Comparison of ENCODE assay signal across 39 cellular contexts in the genomic region with DNA sequence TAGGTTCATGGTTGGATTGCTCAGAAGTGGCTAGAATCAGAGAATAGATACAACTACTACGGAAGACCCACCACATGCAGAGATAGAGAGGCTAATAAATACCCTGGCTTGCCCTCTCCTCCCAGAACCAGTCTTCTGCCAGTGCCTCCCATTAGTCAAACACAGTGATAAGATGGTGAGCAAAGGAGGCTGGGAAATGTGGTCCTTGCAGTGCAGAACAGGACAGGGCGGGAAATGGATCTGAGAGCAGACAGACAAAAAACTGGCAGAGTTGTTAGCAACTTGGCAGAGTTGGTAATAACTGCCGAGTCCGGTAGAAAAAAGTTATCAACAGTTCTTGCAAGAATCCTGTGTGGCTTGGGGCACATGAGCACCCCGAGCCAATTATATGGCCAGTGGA. TPM values are rescaled to one million over a fixed set of nuclear protein-coding genes. Genes with fewer than 3 reads are reported as not detected.
"Had no signal": no experiment of that assay in that cellular context is flagged by ENCODE, and none has a peak within 500 bp of the region (broad histone marks: within the 10 kb centered on the region; RNA-seq: fewer than 3 reads in every experiment).

No MANE protein-coding gene starts in this region.

- H3K27me3 ChIP-seq: body of pancreas, colonic mucosa had no signal

- ATAC-seq: activated CD4-positive, alpha-beta T cell treated with anti-CD3 and anti-CD28 coated beads for 36 hours; activated CD8-positive, alpha-beta memory T cell treated with anti-CD3 and anti-CD28 coated beads, Interleukin-2, amount 10 ng/mL, durations not matched to agents 7 days and 5 days; activated CD8-positive, alpha-beta T cell treated with anti-CD3 and anti-CD28 coated beads, Interleukin-2, amount 10 ng/mL, durations not matched to agents 7 days and 5 days; activated naive CD8-positive, alpha-beta T cell treated with anti-CD3 and anti-CD28 coated beads, Interleukin-2, amount 50 U/mL, for 24 hours; body of pancreas; gastroesophageal sphincter; heart right ventricle; T-helper 17 cell had no signal

- H3K9me3 Mint-ChIP-seq: activated CD4-positive, alpha-beta memory T cell treated with anti-CD3 and anti-CD28 coated beads for 36 hours; activated naive CD4-positive, alpha-beta T cell treated with anti-CD3 and anti-CD28 coated beads for 36 hours; activated naive CD4-positive, alpha-beta T cell treated with anti-CD3 and anti-CD28 coated beads, Interleukin-2, amount 50 U/mL, for 24 hours; activated naive CD8-positive, alpha-beta T cell treated with anti-CD3 and anti-CD28 coated beads, Interleukin-2, amount 50 U/mL, for 24 hours; activated T-helper 1 cell treated with anti-CD3 and anti-CD28 coated beads, Interleukin-12 subunit alpha, Interleukin-12 subunit beta, Interleukin-2, Interleukin-4 antibody, amounts not matched to agents 30 ng/mL and 10 ng/mL and 1 ng/mL, durations not matched to agents 14 hours and 24 hours and 36 hours; T-helper 2 cell treated with Interferon-gamma antibody and Interleukin-4, amounts not matched to agents 5 μg/mL and 100 μg/mL, for 36 hours had no signal

- H3K4me3 Mint-ChIP-seq: activated CD4-positive, alpha-beta memory T cell treated with anti-CD3 and anti-CD28 coated beads for 36 hours; activated CD4-positive, alpha-beta T cell treated with anti-CD3 and anti-CD28 coated beads for 36 hours; activated CD4-positive, alpha-beta T cell treated with anti-CD3 and anti-CD28 coated beads, Interleukin-2, amount 10 ng/mL, durations not matched to agents 24 days and 14 days; activated CD8-positive, alpha-beta memory T cell treated with anti-CD3 and anti-CD28 coated beads, Interleukin-2, amount 10 ng/mL, durations not matched to agents 7 days and 5 days; activated CD8-positive, alpha-beta T cell treated with anti-CD3 and anti-CD28 coated beads, Interleukin-2, amount 10 ng/mL, durations not matched to agents 7 days and 5 days; activated naive CD4-positive, alpha-beta T cell treated with anti-CD3 and anti-CD28 coated beads for 36 hours; activated naive CD4-positive, alpha-beta T cell treated with anti-CD3 and anti-CD28 coated beads, Interleukin-2, amount 50 U/mL, for 24 hours; activated naive CD8-positive, alpha-beta T cell treated with anti-CD3 and anti-CD28 coated beads for 36 hours; activated naive CD8-positive, alpha-beta T cell treated with anti-CD3 and anti-CD28 coated beads, Interleukin-2, amount 50 U/mL, for 24 hours; activated T-helper 1 cell treated with anti-CD3 and anti-CD28 coated beads, Interleukin-12 subunit alpha, Interleukin-12 subunit beta, Interleukin-2, Interleukin-4 antibody, amounts not matched to agents 30 ng/mL and 10 ng/mL and 1 ng/mL, durations not matched to agents 14 hours and 24 hours and 36 hours; T-helper 17 cell; T-helper 2 cell treated with Interferon-gamma antibody and Interleukin-4, amounts not matched to agents 5 μg/mL and 100 μg/mL, for 36 hours had no signal

- DNase-seq: activated CD4-positive, alpha-beta memory T cell treated with anti-CD3 and anti-CD28 coated beads for 36 hours; activated CD4-positive, alpha-beta T cell treated with anti-CD3 and anti-CD28 coated beads for 36 hours; activated CD4-positive, alpha-beta T cell treated with anti-CD3 and anti-CD28 coated beads, Interleukin-2, amount 10 ng/mL, durations not matched to agents 24 days and 14 days; activated CD4-positive, CD25-positive, alpha-beta regulatory T cell; activated CD4-positive, CD25-positive, alpha-beta regulatory T cell treated with anti-CD3 and anti-CD28 coated beads, Interleukin-2, amount 50 U/mL, for 72 hours; activated CD8-positive, alpha-beta memory T cell treated with anti-CD3 and anti-CD28 coated beads, Interleukin-2, amount 10 ng/mL, durations not matched to agents 7 days and 5 days; activated CD8-positive, alpha-beta memory T cell treated with anti-CD3 and anti-CD28 coated beads, Interleukin-2, amount 50 U/mL, for 4 hours; activated CD8-positive, alpha-beta T cell treated with anti-CD3 and anti-CD28 coated beads, Interleukin-2, amount 10 ng/mL, durations not matched to agents 7 days and 5 days; activated effector memory CD4-positive, alpha-beta T cell treated with anti-CD3 and anti-CD28 coated beads, Interleukin-2, amount 50 U/mL, for 16 hours; activated naive CD4-positive, alpha-beta T cell treated with anti-CD3 and anti-CD28 coated beads for 36 hours; activated naive CD8-positive, alpha-beta T cell treated with anti-CD3 and anti-CD28 coated beads for 36 hours; activated naive CD8-positive, alpha-beta T cell treated with anti-CD3 and anti-CD28 coated beads, Interleukin-2, amount 50 U/mL, for 24 hours; activated T-cell treated with anti-CD3 and anti-CD28 coated beads, Interleukin-2, amount 50 U/mL, for 1 hour; activated T-cell treated with anti-CD3 and anti-CD28 coated beads, Interleukin-2, amount 50 U/mL, for 48 hours; adrenal gland; amygdala; aorta; central memory CD4-positive, alpha-beta T cell; cerebellar nuclear complex; colonic mucosa; effector CD8-positive, alpha-beta T cell; esophagus squamous epithelium; foreskin melanocyte; heart right ventricle; T-helper 17 cell had no signal

- H3K4me1 ChIP-seq: colonic mucosa had no signal

- H3K27ac Mint-ChIP-seq: activated CD4-positive, alpha-beta memory T cell treated with anti-CD3 and anti-CD28 coated beads for 36 hours; activated CD4-positive, alpha-beta T cell treated with anti-CD3 and anti-CD28 coated beads for 36 hours; activated CD4-positive, alpha-beta T cell treated with anti-CD3 and anti-CD28 coated beads, Interleukin-2, amount 10 ng/mL, durations not matched to agents 24 days and 14 days; activated CD8-positive, alpha-beta memory T cell treated with anti-CD3 and anti-CD28 coated beads, Interleukin-2, amount 10 ng/mL, durations not matched to agents 7 days and 5 days; activated CD8-positive, alpha-beta T cell treated with anti-CD3 and anti-CD28 coated beads, Interleukin-2, amount 10 ng/mL, durations not matched to agents 7 days and 5 days; activated naive CD4-positive, alpha-beta T cell treated with anti-CD3 and anti-CD28 coated beads for 36 hours; activated naive CD4-positive, alpha-beta T cell treated with anti-CD3 and anti-CD28 coated beads, Interleukin-2, amount 50 U/mL, for 24 hours; activated naive CD8-positive, alpha-beta T cell treated with anti-CD3 and anti-CD28 coated beads for 36 hours; activated naive CD8-positive, alpha-beta T cell treated with anti-CD3 and anti-CD28 coated beads, Interleukin-2, amount 50 U/mL, for 24 hours; activated T-helper 1 cell treated with anti-CD3 and anti-CD28 coated beads, Interleukin-12 subunit alpha, Interleukin-12 subunit beta, Interleukin-2, Interleukin-4 antibody, amounts not matched to agents 30 ng/mL and 10 ng/mL and 1 ng/mL, durations not matched to agents 14 hours and 24 hours and 36 hours; activated T-helper 2 cell treated with anti-CD3 and anti-CD28 coated beads, Interferon-gamma antibody, Interleukin-2, Interleukin-4, amounts not matched to agents 10 μg/mL and 5 μg/mL and 100 μg/mL, durations not matched to agents 14 hours and 24 hours and 36 hours; T-helper 17 cell; T-helper 2 cell treated with Interferon-gamma antibody and Interleukin-4, amounts not matched to agents 5 μg/mL and 100 μg/mL, for 36 hours had no signal

- H3K36me3 ChIP-seq: adrenal gland, colonic mucosa, esophagus squamous epithelium, gastroesophageal sphincter, heart right ventricle had no signal

- H3K4me3 ChIP-seq: adrenal gland, body of pancreas, colonic mucosa, esophagus squamous epithelium, gastroesophageal sphincter, heart right ventricle had no signal

- H3K27ac ChIP-seq: adrenal gland, body of pancreas, colonic mucosa, epithelial cell of prostate, esophagus squamous epithelium, gastroesophageal sphincter, heart right ventricle had no signal

- H3K9me3 ChIP-seq: adrenal gland, body of pancreas, colonic mucosa, esophagus squamous epithelium, gastroesophageal sphincter, heart right ventricle had no signal

RNA-seq across cellular contexts. Expression of gene KLK1, which starts 8.7 kb away (rescaled TPM):
- total RNA-seq: dermis microvascular lymphatic vessel endothelial cell, endothelial cell of umbilical vein, esophagus squamous epithelium, fibroblast of lung, fibroblast of villous mesenchyme, gastroesophageal sphincter, glomerular endothelial cell, T-helper 17 cell had no signal
- polyA plus RNA-seq: fibroblast of lung had no signal

RNA-seq across cellular contexts. Expression of gene KLK15, which starts 18.5 kb away (rescaled TPM):
- total RNA-seq: activated CD4-positive, alpha-beta memory T cell treated with anti-CD3 and anti-CD28 coated beads for 36 hours; activated CD4-positive, alpha-beta T cell treated with anti-CD3 and anti-CD28 coated beads for 36 hours; activated CD4-positive, alpha-beta T cell treated with anti-CD3 and anti-CD28 coated beads, Interleukin-2, amount 10 ng/mL, durations not matched to agents 24 days and 14 days; activated CD8-positive, alpha-beta memory T cell treated with anti-CD3 and anti-CD28 coated beads for 36 hours; activated CD8-positive, alpha-beta memory T cell treated with anti-CD3 and anti-CD28 coated beads, Interleukin-2, amount 10 ng/mL, durations not matched to agents 7 days and 5 days; activated CD8-positive, alpha-beta T cell treated with anti-CD3 and anti-CD28 coated beads, Interleukin-2, amount 10 ng/mL, durations not matched to agents 7 days and 5 days; activated naive CD4-positive, alpha-beta T cell treated with anti-CD3 and anti-CD28 coated beads for 36 hours; activated naive CD8-positive, alpha-beta T cell treated with anti-CD3 and anti-CD28 coated beads for 36 hours; activated T-helper 1 cell treated with anti-CD3 and anti-CD28 coated beads, Interleukin-12 subunit alpha, Interleukin-12 subunit beta, Interleukin-2, Interleukin-4 antibody, amounts not matched to agents 30 ng/mL and 10 ng/mL and 1 ng/mL, durations not matched to agents 14 hours and 24 hours and 36 hours; activated T-helper 2 cell treated with anti-CD3 and anti-CD28 coated beads, Interferon-gamma antibody, Interleukin-2, Interleukin-4, amounts not matched to agents 10 μg/mL and 5 μg/mL and 100 μg/mL, durations not matched to agents 14 hours and 24 hours and 36 hours; aorta; body of pancreas; dermis microvascular lymphatic vessel endothelial cell; endothelial cell of umbilical vein; esophagus squamous epithelium; fibroblast of lung; fibroblast of villous mesenchyme; gastroesophageal sphincter; glomerular endothelial cell; heart right ventricle; T-helper 17 cell had no signal
- polyA plus RNA-seq: aorta, endothelial cell of umbilical vein, esophagus, fibroblast of lung, heart right ventricle had no signal

RNA-seq across cellular contexts. Expression of gene ACP4, which starts 24.7 kb away (rescaled TPM):
- total RNA-seq: activated CD4-positive, alpha-beta memory T cell treated with anti-CD3 and anti-CD28 coated beads for 36 hours; activated CD4-positive, alpha-beta T cell treated with anti-CD3 and anti-CD28 coated beads for 36 hours; activated CD4-positive, alpha-beta T cell treated with anti-CD3 and anti-CD28 coated beads, Interleukin-2, amount 10 ng/mL, durations not matched to agents 24 days and 14 days; activated CD8-positive, alpha-beta memory T cell treated with anti-CD3 and anti-CD28 coated beads for 36 hours; activated CD8-positive, alpha-beta memory T cell treated with anti-CD3 and anti-CD28 coated beads, Interleukin-2, amount 10 ng/mL, durations not matched to agents 7 days and 5 days; activated CD8-positive, alpha-beta T cell treated with anti-CD3 and anti-CD28 coated beads, Interleukin-2, amount 10 ng/mL, durations not matched to agents 7 days and 5 days; activated naive CD4-positive, alpha-beta T cell treated with anti-CD3 and anti-CD28 coated beads for 36 hours; activated naive CD8-positive, alpha-beta T cell treated with anti-CD3 and anti-CD28 coated beads for 36 hours; activated T-helper 1 cell treated with anti-CD3 and anti-CD28 coated beads, Interleukin-12 subunit alpha, Interleukin-12 subunit beta, Interleukin-2, Interleukin-4 antibody, amounts not matched to agents 30 ng/mL and 10 ng/mL and 1 ng/mL, durations not matched to agents 14 hours and 24 hours and 36 hours; activated T-helper 2 cell treated with anti-CD3 and anti-CD28 coated beads, Interferon-gamma antibody, Interleukin-2, Interleukin-4, amounts not matched to agents 10 μg/mL and 5 μg/mL and 100 μg/mL, durations not matched to agents 14 hours and 24 hours and 36 hours; adrenal gland; aorta; body of pancreas; colonic mucosa; dermis microvascular lymphatic vessel endothelial cell; endothelial cell of umbilical vein; esophagus squamous epithelium; fibroblast of lung; fibroblast of villous mesenchyme; gastroesophageal sphincter; glomerular endothelial cell; heart right ventricle; T-helper 17 cell had no signal
- polyA plus RNA-seq: adrenal gland, aorta, endothelial cell of umbilical vein, esophagus, fibroblast of lung, heart right ventricle had no signal

RNA-seq across cellular contexts. Expression of gene KLK3, which starts 39.8 kb away (rescaled TPM):
- total RNA-seq: activated CD4-positive, alpha-beta memory T cell treated with anti-CD3 and anti-CD28 coated beads for 36 hours; activated CD4-positive, alpha-beta T cell treated with anti-CD3 and anti-CD28 coated beads for 36 hours; activated CD4-positive, alpha-beta T cell treated with anti-CD3 and anti-CD28 coated beads, Interleukin-2, amount 10 ng/mL, durations not matched to agents 24 days and 14 days; activated CD8-positive, alpha-beta memory T cell treated with anti-CD3 and anti-CD28 coated beads for 36 hours; activated CD8-positive, alpha-beta memory T cell treated with anti-CD3 and anti-CD28 coated beads, Interleukin-2, amount 10 ng/mL, durations not matched to agents 7 days and 5 days; activated CD8-positive, alpha-beta T cell treated with anti-CD3 and anti-CD28 coated beads, Interleukin-2, amount 10 ng/mL, durations not matched to agents 7 days and 5 days; activated naive CD4-positive, alpha-beta T cell treated with anti-CD3 and anti-CD28 coated beads for 36 hours; activated naive CD8-positive, alpha-beta T cell treated with anti-CD3 and anti-CD28 coated beads for 36 hours; activated T-helper 1 cell treated with anti-CD3 and anti-CD28 coated beads, Interleukin-12 subunit alpha, Interleukin-12 subunit beta, Interleukin-2, Interleukin-4 antibody, amounts not matched to agents 30 ng/mL and 10 ng/mL and 1 ng/mL, durations not matched to agents 14 hours and 24 hours and 36 hours; activated T-helper 2 cell treated with anti-CD3 and anti-CD28 coated beads, Interferon-gamma antibody, Interleukin-2, Interleukin-4, amounts not matched to agents 10 μg/mL and 5 μg/mL and 100 μg/mL, durations not matched to agents 14 hours and 24 hours and 36 hours; aorta; body of pancreas; dermis microvascular lymphatic vessel endothelial cell; endothelial cell of umbilical vein; esophagus squamous epithelium; fibroblast of lung; fibroblast of villous mesenchyme; gastroesophageal sphincter; glomerular endothelial cell; heart right ventricle; T-helper 17 cell had no signal
- polyA plus RNA-seq: endothelial cell of umbilical vein, esophagus, fibroblast of lung, heart right ventricle had no signal

RNA-seq across cellular contexts. Expression of gene GPR32, which starts 44.6 kb away (rescaled TPM):
- total RNA-seq: activated CD4-positive, alpha-beta memory T cell treated with anti-CD3 and anti-CD28 coated beads for 36 hours; activated CD4-positive, alpha-beta T cell treated with anti-CD3 and anti-CD28 coated beads for 36 hours; activated CD4-positive, alpha-beta T cell treated with anti-CD3 and anti-CD28 coated beads, Interleukin-2, amount 10 ng/mL, durations not matched to agents 24 days and 14 days; activated CD8-positive, alpha-beta memory T cell treated with anti-CD3 and anti-CD28 coated beads for 36 hours; activated CD8-positive, alpha-beta memory T cell treated with anti-CD3 and anti-CD28 coated beads, Interleukin-2, amount 10 ng/mL, durations not matched to agents 7 days and 5 days; activated CD8-positive, alpha-beta T cell treated with anti-CD3 and anti-CD28 coated beads, Interleukin-2, amount 10 ng/mL, durations not matched to agents 7 days and 5 days; activated naive CD4-positive, alpha-beta T cell treated with anti-CD3 and anti-CD28 coated beads for 36 hours; activated naive CD8-positive, alpha-beta T cell treated with anti-CD3 and anti-CD28 coated beads for 36 hours; activated T-helper 1 cell treated with anti-CD3 and anti-CD28 coated beads, Interleukin-12 subunit alpha, Interleukin-12 subunit beta, Interleukin-2, Interleukin-4 antibody, amounts not matched to agents 30 ng/mL and 10 ng/mL and 1 ng/mL, durations not matched to agents 14 hours and 24 hours and 36 hours; activated T-helper 2 cell treated with anti-CD3 and anti-CD28 coated beads, Interferon-gamma antibody, Interleukin-2, Interleukin-4, amounts not matched to agents 10 μg/mL and 5 μg/mL and 100 μg/mL, durations not matched to agents 14 hours and 24 hours and 36 hours; adrenal gland; aorta; body of pancreas; colonic mucosa; dermis microvascular lymphatic vessel endothelial cell; endothelial cell of umbilical vein; esophagus squamous epithelium; fibroblast of lung; fibroblast of villous mesenchyme; gastroesophageal sphincter; glomerular endothelial cell; heart right ventricle; T-helper 17 cell had no signal
- polyA plus RNA-seq: adrenal gland, aorta, endothelial cell of umbilical vein, esophagus, fibroblast of lung, heart right ventricle had no signal
